ENCODE assay signal across 1 cellular context in the genomic region with DNA sequence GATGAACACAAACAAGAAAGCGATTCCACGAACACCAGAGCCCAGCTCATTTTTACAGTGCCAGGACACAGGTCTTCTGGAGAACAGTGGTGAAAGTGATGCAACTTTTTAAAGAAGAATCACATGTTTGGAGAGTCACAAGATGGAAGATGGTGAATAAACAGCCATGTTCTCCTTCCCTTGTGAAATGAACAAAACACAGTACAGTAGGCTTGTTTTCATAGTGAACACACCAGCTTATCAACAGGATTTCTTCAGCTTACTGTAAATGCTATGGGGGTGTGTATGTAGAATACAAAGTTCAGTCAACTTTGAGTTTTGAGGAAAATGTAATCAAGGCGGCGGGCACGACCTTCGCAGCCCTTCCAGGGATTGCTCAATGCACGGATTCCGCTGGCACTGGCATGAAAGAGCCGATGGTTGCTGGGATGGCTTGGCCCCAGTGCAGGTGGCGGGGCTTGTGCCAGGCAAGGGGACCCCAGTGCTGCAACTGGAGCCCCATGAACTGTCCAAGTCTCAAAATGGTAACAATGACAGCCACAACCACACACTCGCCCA.
TF ChIP-seq lines count a peak whose summit lies in the region.

No MANE protein-coding gene starts in this region.

TF ChIP-seq in HepG2, 621 proteins besides CTCF, POLR2A, EP300 and RAD21 (continued from another document):
- peak; percentile 96 for TF ChIP-seq MTA1 (CRISPR knock-in tag; IDR thresholded peaks at IDR 0.05; ENCODE audit: borderline replicate concordance)
- TF ChIP-seq UBTF (CRISPR knock-in tag; IDR thresholded peaks at IDR 0.05), result peak; percentile 29; the same call in 1 of the 2 replicates
- TF ChIP-seq ZBTB7B (CRISPR knock-in tag; IDR thresholded peaks at IDR 0.05), result peak; percentile 88
- 0 out of 2 replicates have a peak, but pooled peaks have one; percentile 62 for TF ChIP-seq ERF (CRISPR knock-in tag; IDR thresholded peaks at IDR 0.05)
- peak; percentile 81; the same call in 1 of the 2 replicates for TF ChIP-seq TBX2 (CRISPR knock-in tag; IDR thresholded peaks at IDR 0.05; ENCODE audit: borderline replicate concordance)
- TF ChIP-seq, protein P1, sequence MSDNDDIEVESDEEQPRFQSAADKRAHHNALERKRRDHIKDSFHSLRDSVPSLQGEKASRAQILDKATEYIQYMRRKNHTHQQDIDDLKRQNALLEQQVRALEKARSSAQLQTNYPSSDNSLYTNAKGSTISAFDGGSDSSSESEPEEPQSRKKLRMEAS (IDR thresholded peaks at IDR 0.05), result peak; percentile 61
- TF ChIP-seq ATM (IDR thresholded peaks at IDR 0.05; ENCODE audit: borderline replicate concordance), result no peak
- peak; percentile 91; the same call in 1 of the 2 replicates for TF ChIP-seq RXRA (CRISPR knock-in tag; IDR thresholded peaks at IDR 0.05)
- 0 out of 2 replicates have a peak, but pooled peaks have one; percentile 3 for TF ChIP-seq FOSL1 (CRISPR knock-in tag; IDR thresholded peaks at IDR 0.05; ENCODE audit: borderline replicate concordance)
- peak; percentile 41; the same call in 1 of the 2 replicates for TF ChIP-seq DMAP1 (CRISPR knock-in tag; IDR thresholded peaks at IDR 0.05)
- no peak; the same call in 1 of the 2 replicates for TF ChIP-seq ZNF891 (CRISPR knock-in tag; IDR thresholded peaks at IDR 0.05)
- 0 out of 2 replicates have a peak, but pooled peaks have one; percentile 8 for TF ChIP-seq ZNF121 (CRISPR knock-in tag; IDR thresholded peaks at IDR 0.05)
- TF ChIP-seq ZNF772 (CRISPR knock-in tag; IDR thresholded peaks at IDR 0.05), result no peak
- peak; percentile 98 for TF ChIP-seq FOXA3 (CRISPR knock-in tag; IDR thresholded peaks at IDR 0.05)
- TF ChIP-seq, protein P2, sequence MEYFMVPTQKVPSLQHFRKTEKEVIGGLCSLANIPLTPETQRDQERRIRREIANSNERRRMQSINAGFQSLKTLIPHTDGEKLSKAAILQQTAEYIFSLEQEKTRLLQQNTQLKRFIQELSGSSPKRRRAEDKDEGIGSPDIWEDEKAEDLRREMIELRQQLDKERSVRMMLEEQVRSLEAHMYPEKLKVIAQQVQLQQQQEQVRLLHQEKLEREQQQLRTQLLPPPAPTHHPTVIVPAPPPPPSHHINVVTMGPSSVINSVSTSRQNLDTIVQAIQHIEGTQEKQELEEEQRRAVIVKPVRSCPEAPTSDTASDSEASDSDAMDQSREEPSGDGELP (IDR thresholded peaks at IDR 0.05; ENCODE audit: borderline replicate concordance, low read depth), result peak; percentile 82
- no peak for TF ChIP-seq NCOA1 (CRISPR knock-in tag; IDR thresholded peaks at IDR 0.05)
- peak; percentile 73 for TF ChIP-seq POGZ (CRISPR knock-in tag; IDR thresholded peaks at IDR 0.05)
- peak; percentile 59; the same call in 1 of the 2 replicates for TF ChIP-seq ARNTL (CRISPR knock-in tag; IDR thresholded peaks at IDR 0.05)
- no peak for TF ChIP-seq NR3C1 (CRISPR knock-in tag; IDR thresholded peaks at IDR 0.05)
- TF ChIP-seq ZNF670 (CRISPR knock-in tag; IDR thresholded peaks at IDR 0.05; ENCODE audit: borderline replicate concordance), result 0 out of 2 replicates have a peak, but pooled peaks have one; percentile 65
- 0 out of 2 replicates have a peak, but pooled peaks have one; percentile 65 for TF ChIP-seq ZNF780A (CRISPR knock-in tag; IDR thresholded peaks at IDR 0.05)
- TF ChIP-seq, protein P3, sequence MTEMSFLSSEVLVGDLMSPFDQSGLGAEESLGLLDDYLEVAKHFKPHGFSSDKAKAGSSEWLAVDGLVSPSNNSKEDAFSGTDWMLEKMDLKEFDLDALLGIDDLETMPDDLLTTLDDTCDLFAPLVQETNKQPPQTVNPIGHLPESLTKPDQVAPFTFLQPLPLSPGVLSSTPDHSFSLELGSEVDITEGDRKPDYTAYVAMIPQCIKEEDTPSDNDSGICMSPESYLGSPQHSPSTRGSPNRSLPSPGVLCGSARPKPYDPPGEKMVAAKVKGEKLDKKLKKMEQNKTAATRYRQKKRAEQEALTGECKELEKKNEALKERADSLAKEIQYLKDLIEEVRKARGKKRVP (CRISPR knock-in tag; IDR thresholded peaks at IDR 0.05), result peak in 1 of 2 experiments; percentile 93; a peak in 2 of 4 replicates
- 0 out of 2 replicates have a peak, but pooled peaks have one; percentile 32 for TF ChIP-seq RBAK (CRISPR knock-in tag; IDR thresholded peaks at IDR 0.05)
- no peak for TF ChIP-seq ZNF510 (CRISPR knock-in tag; IDR thresholded peaks at IDR 0.05; ENCODE audit: low read depth)
- TF ChIP-seq GATA4 (IDR thresholded peaks at IDR 0.05; ENCODE audit: borderline replicate concordance, low read depth), result peak; percentile 90; the same call in 1 of the 2 replicates
